16 cellular contexts compared by ENCODE assay signal in genomic region chr7:96720843-96721242, GRCh38. TPM values are rescaled to one million over a fixed set of nuclear protein-coding genes. Genes with fewer than 3 reads are reported as not detected.
A peak's percentile ranks its signal among the peaks of the same experiment; 100 is the strongest.
DNase-seq lines count a peak whose midpoint lies in the region; ATAC-seq and TF ChIP-seq lines count a peak whose summit lies in the region.
"Had no signal": no experiment of that assay in that cellular context is flagged by ENCODE, and none has a peak within 500 bp of the region (broad histone marks: within the 10 kb centered on the region; RNA-seq: fewer than 3 reads in every experiment).

No MANE protein-coding gene starts in this region.

- TF ChIP-seq CTCF in choroid plexus epithelial cell (conservative IDR thresholded peaks at IDR 0.05; ENCODE audit: low read depth, low read length): no peak

- H3K36me3 Mint-ChIP-seq in immature natural killer cell: no peaks in the 10 kb centered on the region

- no peaks in the 10 kb centered on the region for H3K4me1 Mint-ChIP-seq in immature natural killer cell
- H3K4me1 Mint-ChIP-seq: activated B cell treated with CpG ODN at 0.5 μM for 24 hours, nephron progenitor cell had no signal

- H3K9me3 Mint-ChIP-seq in immature natural killer cell: peaks cover 0 to 6% (median 0%) of the 10 kb centered on the region in 6 donors
- H3K9me3 Mint-ChIP-seq: nephron progenitor cell had no signal

- no peak overlapping the region for H3K27ac Mint-ChIP-seq in immature natural killer cell
- H3K27ac Mint-ChIP-seq: activated B cell treated with CpG ODN at 0.5 μM for 24 hours, nephron progenitor cell had no signal

- no peak overlapping the region for H3K4me3 Mint-ChIP-seq in immature natural killer cell
- H3K4me3 Mint-ChIP-seq: activated B cell treated with CpG ODN at 0.5 μM for 24 hours, nephron progenitor cell had no signal

- no peak for ATAC-seq in HG03097 (IDR thresholded peaks at IDR 0.05; ENCODE audit: low FRiP score, unreplicated experiment)
- no peak for ATAC-seq in GM21360 (IDR thresholded peaks at IDR 0.05; ENCODE audit: unreplicated experiment)

- peaks cover 4 to 30% (median 5%) of the 10 kb centered on the region in 3 donors for H3K27me3 Mint-ChIP-seq in immature natural killer cell (ENCODE audit: low read depth in 3 of 3)

- no peak overlapping the region for H3K4me3 ChIP-seq in choroid plexus epithelial cell (ENCODE audit: low read depth, low read length)

- DNase-seq in EL: peak; percentile 14
- peak; percentile 6 for DNase-seq in NCI-H226
- DNase-seq in choroid plexus epithelial cell (ENCODE audit: low read depth): peak; percentile 68
- DNase-seq in myocyte (ENCODE audit: low read depth): peak; percentile 62
- no peak for DNase-seq in DMS153 (lab: John Stamatoyannopoulos, UW)
- DNase-seq in immature natural killer cell: no peak
- DNase-seq: activated B cell treated with CpG ODN at 0.5 μM for 24 hours, Caco-2, cerebellar nuclear complex, GF-D8, NCI-H2029, NCI-H774, nephron progenitor cell, retina had no signal

RNA-seq across cellular contexts. Expression of gene SEM1, which starts 11.2 kb away (rescaled TPM):
- 17.2 and 59.0 TPM in 2 replicates for total RNA-seq in myocyte
- 300 TPM for polyA plus RNA-seq in myocyte (2012)
- 100 to 1,000 TPM in 2 of 3 donors, 10 to 100 TPM in 1; 94.3 to 134 (median 132) TPM for polyA plus RNA-seq in immature natural killer cell

Comparison
In these comparisons a context has a peak if more than half of its experiments do, and no peak if none do; other contexts are left out.
1. DNase-seq: peak in EL (single experiment), NCI-H226 (single experiment), choroid plexus epithelial cell (single experiment) and myocyte (single experiment); none in DMS153 (single experiment) and immature natural killer cell (0 of 3).